20 cellular contexts compared by ENCODE assay signal in the genomic region with DNA sequence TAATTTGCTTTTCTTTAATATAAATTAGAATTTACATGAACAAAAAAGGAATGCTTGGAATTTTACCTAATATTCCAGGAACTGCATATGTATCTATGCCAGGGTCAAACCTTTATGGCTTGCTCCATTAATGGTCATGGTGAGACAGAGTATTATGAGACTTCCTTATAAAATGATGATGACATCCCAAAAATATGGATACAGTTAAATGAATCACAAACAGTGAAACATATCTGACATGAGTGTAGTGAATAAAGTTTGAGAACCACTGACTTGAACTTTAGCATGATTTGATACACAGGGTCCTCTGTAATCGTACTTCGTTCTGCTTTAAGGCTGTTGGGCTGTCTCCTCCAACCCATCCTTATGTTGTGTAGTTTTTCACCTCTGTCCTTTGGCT. TPM values are rescaled to one million over a fixed set of nuclear protein-coding genes. Genes with fewer than 3 reads are reported as not detected.
DNase-seq lines count a peak whose midpoint lies in the region; ATAC-seq, FAIRE-seq and TF ChIP-seq lines count a peak whose summit lies in the region.
"Had no signal": no experiment of that assay in that cellular context is flagged by ENCODE, and none has a peak within 500 bp of the region (broad histone marks: within the 10 kb centered on the region; RNA-seq: fewer than 3 reads in every experiment).

No MANE protein-coding gene starts in this region.

- H2AFZ ChIP-seq in GM12878 (ENCODE audit: control insufficient read depth, low read depth, low read length): no peak overlapping the region

- H3K27me3 ChIP-seq in BJ (ENCODE audit: control insufficient read depth, insufficient read depth, low read length) (no peaks in the 10 kb centered on the region), GM12878 (replicated peaks in 1 of 2; ENCODE audit: control insufficient read depth in 2 of 2, insufficient read depth in 2 of 2, low read length in 1 of 2) (no peaks in the 10 kb centered on the region), gastrocnemius medialis (no peaks in the 10 kb centered on the region), colonic mucosa (no peaks in the 10 kb centered on the region)
- H3K27me3 ChIP-seq: brain microvascular endothelial cell, SJCRH30 had no signal

- H3K36me3 Mint-ChIP-seq in HFFc6 (ENCODE audit: low read depth): peaks cover 34% of the 10 kb centered on the region

- H3K27ac Mint-ChIP-seq in HFFc6: peak overlapping the region; percentile 39

- TF ChIP-seq POLR2A in GM12878 (IDR thresholded peaks at IDR 0.05; ENCODE audit: low read depth, low read length): no peak
- TF ChIP-seq POLR2A in gastrocnemius medialis (IDR thresholded peaks at IDR 0.05): no peak

- BruUV-seq in GM12878 (replicated peaks; lab: Mats Ljungman, UMichigan): TSS peak; percentile 36

- RAD21 ChIA-PET in GM12878 (lab: Charles Lee; ENCODE audit: unreplicated experiment): no interaction called here

- DNase-seq in BJ (ENCODE audit: low read depth): peak; percentile 14
- peak; percentile 32 for DNase-seq in HFFc6
- DNase-seq in GM12878 (ENCODE audit: low read depth, low spot score): no peak
- DNase-seq in kidney tubule cell (ENCODE audit: low spot score): peak; percentile 40
- no peak for DNase-seq in gastrocnemius medialis
- no peak for DNase-seq in colonic mucosa
- DNase-seq in NCI-H1694 treated with DMSO at 0.1 percent for 48 hours (lab: John Stamatoyannopoulos, UW): no peak
- DNase-seq: activated CD4-positive, alpha-beta T cell treated with anti-CD3 and anti-CD28 coated beads for 1 hour; activated naive CD4-positive, alpha-beta T cell; brain microvascular endothelial cell; C1 segment of cervical spinal cord; DMS153; Karpas-422; NCI-H1417 treated with DMSO at 0.1 percent for 48 hours; SJCRH30; stimulated activated CD4-positive, alpha-beta T cell treated with anti-CD3 and anti-CD28 coated beads, Interleukin-2, amount 100 ng/mL, for 48 hours; T1000 had no signal

- H3K79me2 ChIP-seq in GM12878 (ENCODE audit: control insufficient read depth, insufficient read depth, low read length): no peaks in the 10 kb centered on the region

- H3K9ac ChIP-seq in GM12878 (ENCODE audit: control insufficient read depth, insufficient read depth, low read length) (no peak overlapping the region), colonic mucosa (ENCODE audit: low read depth in 2 of 2, low read length in 2 of 2) (no peak overlapping the region)

- TF ChIP-seq EP300 in GM12878 (IDR thresholded peaks at IDR 0.05; ENCODE audit: borderline replicate concordance in 1 of 2, control insufficient read depth in 1 of 2, low read depth in 2 of 2, low read length in 2 of 2): no peak

- no peak overlapping the region for H3K4me3 Mint-ChIP-seq in HFFc6

- 100% methylated on average over 2 of the region's 2 CpGs for WGBS in GM12878 (ENCODE audit: insufficient coverage, insufficient replicate concordance, low lambda C conversion rate, missing lambda C conversion rate)

- no peak for TF ChIP-seq RAD21 in GM12878 (IDR thresholded peaks at IDR 0.05; ENCODE audit: insufficient read depth, low read depth, low read length)

- SMC1A ChIA-PET in GM12878 (lab: Charles Lee; ENCODE audit: uncharacterized antibody, unreplicated experiment): no interaction called here

- H3K36me3 ChIP-seq in BJ (ENCODE audit: control insufficient read depth, insufficient read depth, low read length) (no peaks in the 10 kb centered on the region; the same call in 1 of the 2 replicates), GM12878 (ENCODE audit: control insufficient read depth in 2 of 2, insufficient read depth in 2 of 2, low read length in 1 of 2) (peaks cover 1 to 7% of the 10 kb centered on the region in 2 experiments; a peak in 3 of 4 replicates), gastrocnemius medialis (peaks cover 0 to 6% of the 10 kb centered on the region in 2 donors), colonic mucosa (no peaks in the 10 kb centered on the region)

- POLR2A ChIA-PET in BJ (lab: Charles Lee): no interaction called here
- POLR2A ChIA-PET in GM12878 (lab: Charles Lee): no interaction called here

- H3K4me1 ChIP-seq in GM12878 (ENCODE audit: control insufficient read depth, insufficient read depth, low read length): no peaks in the 10 kb centered on the region
- H3K4me1 ChIP-seq in gastrocnemius medialis: peaks cover 0 to 5% of the 10 kb centered on the region in 2 donors
- no peaks in the 10 kb centered on the region for H3K4me1 ChIP-seq in colonic mucosa
- H3K4me1 ChIP-seq: SJCRH30 had no signal

- H3K4me3 ChIP-seq in BJ (ENCODE audit: low read depth, low read length) (no peak overlapping the region), GM12878 (no peak overlapping the region), gastrocnemius medialis (no peak overlapping the region), colonic mucosa (no peak overlapping the region)
- H3K4me3 ChIP-seq: SJCRH30, thoracic aorta had no signal

- H3K4me2 ChIP-seq in GM12878 (ENCODE audit: control insufficient read depth, insufficient read depth): no peak overlapping the region

- H3K9me3 ChIP-seq in GM12878 (replicated peaks; ENCODE audit: control insufficient read depth, insufficient read depth, low read length): no peaks in the 10 kb centered on the region
- no peaks in the 10 kb centered on the region for H3K9me3 ChIP-seq in gastrocnemius medialis
- H3K9me3 ChIP-seq in colonic mucosa: no peaks in the 10 kb centered on the region
- H3K9me3 ChIP-seq: SJCRH30, thoracic aorta had no signal

- H3K27me3 Mint-ChIP-seq in HFFc6 (ENCODE audit: insufficient read depth): no peaks in the 10 kb centered on the region

- TF ChIP-seq CTCF in BJ (IDR thresholded peaks at IDR 0.05; ENCODE audit: insufficient read depth, low read depth, low read length): no peak
- TF ChIP-seq CTCF in HFFc6 (IDR thresholded peaks at IDR 0.05): no peak
- TF ChIP-seq CTCF in GM12878 (IDR thresholded peaks at IDR 0.05 in 2 of 3, conservative IDR thresholded peaks at IDR 0.05 in 1 of 3; ENCODE audit: control insufficient read depth in 2 of 3, extremely low read depth in 1 of 3, insufficient read depth in 1 of 3, low read depth in 3 of 3, low read length in 3 of 3): no peak
- no peak for TF ChIP-seq CTCF in gastrocnemius medialis (IDR thresholded peaks at IDR 0.05 in 4 of 5, conservative IDR thresholded peaks at IDR 0.05 in 1 of 5)
- no peak for TF ChIP-seq CTCF in colonic mucosa (IDR thresholded peaks at IDR 0.05)

- no peak for FAIRE-seq in GM12878 (lab: Jason Lieb, UNC)

- CTCF ChIA-PET in BJ (lab: Yijun Ruan, JAX): no interaction called here
- CTCF ChIA-PET in GM12878 (lab: Yijun Ruan, JAX): no interaction called here

- no peaks in the 10 kb centered on the region for H4K20me1 ChIP-seq in GM12878 (ENCODE audit: control insufficient read depth, insufficient read depth)

- H3K4me1 Mint-ChIP-seq in HFFc6 (ENCODE audit: low read depth): peaks cover 20% of the 10 kb centered on the region

- in situ Hi-C loops in GM12878 (cut with MboI): no loop called here
- in situ Hi-C loops in gastrocnemius medialis (cut with MboI; ENCODE audit: low sequenced_read_pairs in 4 of 4): no loop called here

- no peaks in the 10 kb centered on the region for H3K9me3 Mint-ChIP-seq in HFFc6

- no peak overlapping the region for H3K27ac ChIP-seq in GM12878 (ENCODE audit: control insufficient read depth, insufficient read depth)
- no peak overlapping the region for H3K27ac ChIP-seq in gastrocnemius medialis
- H3K27ac ChIP-seq in colonic mucosa: no peak overlapping the region
- H3K27ac ChIP-seq: brain microvascular endothelial cell, SJCRH30, thoracic aorta had no signal

- intact Hi-C loops in GM12878 (cut with micrococcal nuclease; ENCODE audit: unreplicated experiment) (no loop called here), gastrocnemius medialis (cut with DNase I; ENCODE audit: low total_unique reads) (no loop called here), colonic mucosa (cut with DNase I) (no loop called here)

- no peak for ATAC-seq in GM12878
- no peak for ATAC-seq in gastrocnemius medialis
- ATAC-seq in HG02763 (IDR thresholded peaks at IDR 0.05; ENCODE audit: unreplicated experiment): no peak
- ATAC-seq: sciatic nerve had no signal

RNA-seq across cellular contexts. Expression of a gene that starts 51.8 kb away (rescaled TPM):
- polyA plus RNA-seq in BJ (2011; rRNA removed): 13.1 and 23.2 TPM in 2 replicates
- 4.8 and 10.7 TPM in 2 replicates for polyA minus RNA-seq in BJ (2011; rRNA and poly(A)+ RNA removed)
- total RNA-seq in HFFc6 (2021; fragmentation: NEBNext Ultra II Directional; extraction: Animal tissue kit (Norgen Biotek cat#: 25700)): 10 to 100 TPM; 36.2 to 48.2 (median 41.2) TPM
- 41.9 and 44.3 TPM in 2 replicates for total RNA-seq in GM12878 (2013; cell fraction: nucleolus; rRNA removed)
- 7.5 and 11.0 TPM in 2 replicates for total RNA-seq in GM12878 (2014; rRNA removed)
- total RNA-seq in GM12878 (2014; rRNA removed; fragmentation: Illumina TruSeq; extraction: Trizol): 12.2 and 12.6 TPM in 2 replicates
- 30.7 and 33.7 TPM in 2 replicates for total RNA-seq in GM12878 (2021)
- 20.5 TPM for polyA plus RNA-seq in GM12878 (2011; ENCODE audit: low read depth)
- polyA plus RNA-seq in GM12878 (2011; rRNA removed): 40.0 and 55.3 TPM in 2 replicates
- 14.4 and 20.5 TPM in 2 replicates for polyA plus RNA-seq in GM12878 (2011; cell fraction: cytosol; rRNA removed)
- 28.2 and 38.1 TPM in 2 replicates for polyA plus RNA-seq in GM12878 (2011; cell fraction: nucleus; rRNA removed)
- polyA plus RNA-seq in GM12878 (2012): 16.0 and 22.5 TPM in 2 replicates
- polyA plus RNA-seq in GM12878 (2014; fragmentation: Illumina TruSeq; extraction: Trizol): 22.3 and 30.7 TPM in 2 replicates
- 1 to 10 TPM; 4.8 to 5.8 TPM for polyA plus RNA-seq in GM12878 (2014; fragmentation: Nextera tagmentation; extraction: Ambion mirVana)
- polyA plus RNA-seq in GM12878 (2014; rRNA removed): 12.5 and 15.6 TPM in 2 replicates
- polyA plus RNA-seq in GM12878 (2016; fragmentation: Nextera tagmentation; extraction: Ambion mirVana): 10 to 100 TPM; 44.9 to 46.8 TPM
- polyA minus RNA-seq in GM12878 (2011; rRNA and poly(A)+ RNA removed): 15.9 and 18.6 TPM in 2 replicates
- 6.9 and 10.7 TPM in 2 replicates for polyA minus RNA-seq in GM12878 (2011; cell fraction: cytosol; rRNA and poly(A)+ RNA removed)
- 9.1 and 14.2 TPM in 2 replicates for polyA minus RNA-seq in GM12878 (2011; cell fraction: nucleus; rRNA and poly(A)+ RNA removed)
- 10 to 100 TPM; 13.0 to 24.4 (median 15.4) TPM for total RNA-seq in gastrocnemius medialis
- total RNA-seq in colonic mucosa: 10 to 100 TPM; 37.3 to 42.8 TPM

RNA-seq across cellular contexts. Expression of a gene that starts 51.9 kb away (rescaled TPM):
- 0.28 TPM in 2 replicates for polyA plus RNA-seq in BJ (2011; rRNA removed)
- polyA minus RNA-seq in BJ (2011; rRNA and poly(A)+ RNA removed): 0.90 and 1.2 TPM in 2 replicates
- total RNA-seq in HFFc6 (2021; fragmentation: NEBNext Ultra II Directional; extraction: Animal tissue kit (Norgen Biotek cat#: 25700)): 1 to 10 TPM in 4 of 6 experiments, under 1 TPM in 2; 0.85 to 1.1 (median 1.0) TPM
- 16.5 and 18.0 TPM in 2 replicates for total RNA-seq in GM12878 (2013; cell fraction: nucleolus; rRNA removed)
- total RNA-seq in GM12878 (2014; rRNA removed): 1.2 and 1.3 TPM in 2 replicates
- 1.3 TPM in 2 replicates for total RNA-seq in GM12878 (2014; rRNA removed; fragmentation: Illumina TruSeq; extraction: Trizol)
- total RNA-seq in GM12878 (2021): 1.7 and 2.3 TPM in 2 replicates
- polyA plus RNA-seq in GM12878 (2011; ENCODE audit: low read depth): 0.52 TPM
- polyA plus RNA-seq in GM12878 (2011; rRNA removed): 1.9 and 2.3 TPM in 2 replicates
- polyA plus RNA-seq in GM12878 (2011; cell fraction: cytosol; rRNA removed): 0.72 and 1.1 TPM in 2 replicates
- 2.3 and 3.1 TPM in 2 replicates for polyA plus RNA-seq in GM12878 (2011; cell fraction: nucleus; rRNA removed)
- 1.1 and 1.4 TPM in 2 replicates for polyA plus RNA-seq in GM12878 (2012)
- polyA plus RNA-seq in GM12878 (2014; fragmentation: Illumina TruSeq; extraction: Trizol): 1.1 and 1.2 TPM in 2 replicates
- polyA plus RNA-seq in GM12878 (2014; fragmentation: Nextera tagmentation; extraction: Ambion mirVana): under 1 TPM; 0.50 to 0.53 TPM
- 0.90 and 1.4 TPM in 2 replicates for polyA plus RNA-seq in GM12878 (2014; rRNA removed)
- polyA plus RNA-seq in GM12878 (2016; fragmentation: Nextera tagmentation; extraction: Ambion mirVana): 1 to 10 TPM in 1 of 2 experiments, under 1 TPM in 1; 0.66 to 1.5 TPM
- polyA minus RNA-seq in GM12878 (2011; rRNA and poly(A)+ RNA removed): 3.1 and 3.2 TPM in 2 replicates
- polyA minus RNA-seq in GM12878 (2011; cell fraction: cytosol; rRNA and poly(A)+ RNA removed): 1.6 and 1.9 TPM in 2 replicates
- polyA minus RNA-seq in GM12878 (2011; cell fraction: nucleus; rRNA and poly(A)+ RNA removed): 3.9 and 8.7 TPM in 2 replicates
- total RNA-seq in gastrocnemius medialis: 10 to 100 TPM; 14.5 to 22.5 (median 18.0) TPM
- 1 to 10 TPM; 4.4 to 7.9 TPM for total RNA-seq in colonic mucosa

Comparison
In these comparisons a context has a peak if more than half of its experiments do, and no peak if none do; other contexts are left out.
1. DNase-seq: peak in BJ (single experiment), HFFc6 (single experiment) and kidney tubule cell (single experiment); none in GM12878 (single experiment), gastrocnemius medialis (0 of 2), colonic mucosa (single experiment) and NCI-H1694 treated with DMSO at 0.1 percent for 48 hours (single experiment).